6 cellular contexts compared by ENCODE assay signal in genomic region chr13:88729605-88730004, GRCh38.
"Had no signal": no experiment of that assay in that cellular context is flagged by ENCODE, and none has a peak within 500 bp of the region (broad histone marks: within the 10 kb centered on the region; RNA-seq: fewer than 3 reads in every experiment).

No MANE protein-coding gene starts in this region.

- DNase-seq: GM23248, H9, HCEC 1CT had no signal

- H3K9me3 Mint-ChIP-seq: H9 had no signal

- H2AFZ ChIP-seq: GM23248 had no signal

- H3K4me1 Mint-ChIP-seq: H9, IgD-negative memory B cell had no signal

- H3K36me3 Mint-ChIP-seq: IgD-negative memory B cell had no signal

- H3K9ac ChIP-seq: GM23248 had no signal

- H3K27ac Mint-ChIP-seq: IgD-negative memory B cell had no signal

- H3K4me3 ChIP-seq: GM23248 had no signal

- H3K27me3 Mint-ChIP-seq: IgD-negative memory B cell had no signal

- ATAC-seq: HepG2 had no signal

- H3K4me3 Mint-ChIP-seq: H9, IgD-negative memory B cell had no signal

- H3K27ac ChIP-seq: GM23248, HL-60 had no signal
